28 cellular contexts compared by ENCODE assay signal in genomic region chr13:113058988-113059850, GRCh38. TPM values are rescaled to one million over a fixed set of nuclear protein-coding genes. Genes with fewer than 3 reads are reported as not detected.
DNase-seq lines count a peak whose midpoint lies in the region; ATAC-seq and TF ChIP-seq lines count a peak whose summit lies in the region.
"Had no signal": no experiment of that assay in that cellular context is flagged by ENCODE, and none has a peak within 500 bp of the region (broad histone marks: within the 10 kb centered on the region; RNA-seq: fewer than 3 reads in every experiment).

No MANE protein-coding gene starts in this region.

- H3K4me1 ChIP-seq in foreskin keratinocyte, result no peaks in the 10 kb centered on the region
- H3K4me1 ChIP-seq in sigmoid colon, result no peaks in the 10 kb centered on the region
- H3K4me1 ChIP-seq: ascending aorta had no signal

- no peaks in the 10 kb centered on the region for H3K9me3 ChIP-seq in sigmoid colon
- H3K9me3 ChIP-seq: ascending aorta, mucosa of descending colon, SK-N-SH had no signal

- no peak overlapping the region for H3K4me3 ChIP-seq in sigmoid colon
- H3K4me3 ChIP-seq: ascending aorta, GM23338, mucosa of descending colon had no signal

- intact Hi-C loops in sigmoid colon (cut with DNase I), result no loop called here

- TF ChIP-seq CTCF in foreskin keratinocyte (conservative IDR thresholded peaks at IDR 0.05) (no peak), sigmoid colon (IDR thresholded peaks at IDR 0.05) (no peak)

- no peak for TF ChIP-seq POLR2A in sigmoid colon (IDR thresholded peaks at IDR 0.05)

- WGBS in sigmoid colon, 2 donors, result 95 to 96% methylated on average over 22 of the region's 22 CpGs

- peaks cover 3% of the 10 kb centered on the region for H3K27me3 ChIP-seq in foreskin keratinocyte
- peaks cover 0 to 17% (median 13%) of the 10 kb centered on the region in 3 donors for H3K27me3 ChIP-seq in sigmoid colon
- H3K27me3 ChIP-seq: ascending aorta had no signal

- peak; percentile 8 for DNase-seq in HCEC 1CT
- DNase-seq in RPMI7951 (ENCODE audit: low read depth), result peak; percentile 26
- peak in 1 of 2 donors; percentile 11 for DNase-seq in foreskin keratinocyte
- peak; percentile 50 for DNase-seq in sigmoid colon
- DNase-seq in NOMO-1 (lab: John Stamatoyannopoulos, UW; ENCODE audit: unreplicated experiment in 2 of 2), result no peak
- DNase-seq in activated CD4-positive, alpha-beta T cell treated with anti-CD3 and anti-CD28 coated beads for 4 hours, result no peak
- DNase-seq: activated CD4-positive, alpha-beta T cell treated with anti-CD3 and anti-CD28 coated beads for 1 hour; activated CD8-positive, alpha-beta T cell treated with anti-CD3 and anti-CD28 coated beads, Interleukin-2, amount 10 ng/mL, durations not matched to agents 7 days and 5 days; C1 segment of cervical spinal cord; caudate nucleus; NCI-H1105 treated with DMSO at 0.1 percent for 48 hours; NCI-H1930; NCI-H226; NCI-H69; SK-N-SH; T-helper 17 cell had no signal

- no peak overlapping the region for H3K27ac ChIP-seq in foreskin keratinocyte
- no peak overlapping the region for H3K27ac ChIP-seq in sigmoid colon
- H3K27ac ChIP-seq: ascending aorta, RWPE1 had no signal

- TF ChIP-seq EP300 in sigmoid colon (IDR thresholded peaks at IDR 0.05), result no peak

- H3K36me3 ChIP-seq in sigmoid colon, result no peaks in the 10 kb centered on the region
- H3K36me3 ChIP-seq: ascending aorta had no signal

- ATAC-seq in foreskin keratinocyte (peak; percentile 27), GM21528 (IDR thresholded peaks at IDR 0.05; ENCODE audit: low FRiP score, unreplicated experiment) (no peak), GM21717 (IDR thresholded peaks at IDR 0.05; ENCODE audit: unreplicated experiment) (no peak)
- ATAC-seq: activated CD8-positive, alpha-beta T cell treated with anti-CD3 and anti-CD28 coated beads, Interleukin-2, amount 10 ng/mL, durations not matched to agents 7 days and 5 days; mucosa of descending colon; natural killer cell treated with Interleukin-12 subunit alpha and Interleukin-12 subunit beta and Interleukin-15 and Interleukin-18, amount 100 ng/mL, for 72 hours; T-helper 17 cell had no signal

RNA-seq across cellular contexts. Expression of gene F7, which starts 46.4 kb away (rescaled TPM):
- total RNA-seq in RPMI7951 (2014; rRNA removed; shearing (Covaris generic)), result not detected in 2 replicates
- total RNA-seq in foreskin keratinocyte, result not detected in 2 replicates
- polyA plus RNA-seq in foreskin keratinocyte, result not detected in 2 replicates
- not detected for total RNA-seq in sigmoid colon
- polyA plus RNA-seq in sigmoid colon, result under 1 TPM in 1 of 3 donors, not detected in 2; 0.36 TPM
- total RNA-seq: activated CD8-positive, alpha-beta T cell treated with anti-CD3 and anti-CD28 coated beads, Interleukin-2, amount 10 ng/mL, durations not matched to agents 7 days and 5 days; activated T-helper 2 cell treated with anti-CD3 and anti-CD28 coated beads, Interferon-gamma antibody, Interleukin-2, Interleukin-4, amounts not matched to agents 10 μg/mL and 5 μg/mL and 100 μg/mL, durations not matched to agents 14 hours and 24 hours and 36 hours; endothelial cell of umbilical vein; fibroblast of lung; glomerular endothelial cell; M059J; natural killer cell treated with Interleukin-12 subunit alpha and Interleukin-12 subunit beta and Interleukin-15 and Interleukin-18, amount 100 ng/mL, for 72 hours; T-helper 17 cell had no signal
- polyA plus RNA-seq: endothelial cell of umbilical vein, fibroblast of lung, SK-N-SH had no signal

Comparison
In these comparisons a context has a peak if more than half of its experiments do, and no peak if none do; other contexts are left out.
1. DNase-seq: peak in HCEC 1CT (single experiment), RPMI7951 (single experiment) and sigmoid colon (single experiment); none in NOMO-1 (0 of 2) and activated CD4-positive, alpha-beta T cell treated with anti-CD3 and anti-CD28 coated beads for 4 hours (0 of 2).